22 cellular contexts compared by ENCODE assay signal in genomic region chr11:95498731-95499396, GRCh38.
DNase-seq lines count a peak whose midpoint lies in the region; ATAC-seq and TF ChIP-seq lines count a peak whose summit lies in the region.
"Had no signal": no experiment of that assay in that cellular context is flagged by ENCODE, and none has a peak within 500 bp of the region (broad histone marks: within the 10 kb centered on the region; RNA-seq: fewer than 3 reads in every experiment).

No MANE protein-coding gene starts in this region.

- peaks cover 0 to 2% (median 0%) of the 10 kb centered on the region in 7 donors for H3K9me3 Mint-ChIP-seq in CD4-positive, CD25-positive, alpha-beta regulatory T cell
- H3K9me3 Mint-ChIP-seq in endothelial cell (ENCODE audit: unreplicated experiment) = no peaks in the 10 kb centered on the region

- H3K9ac ChIP-seq in mesendoderm (ENCODE audit: low read length) = no peak overlapping the region

- H3K23ac ChIP-seq in mesendoderm (ENCODE audit: low read length) = no peak overlapping the region

- no peaks in the 10 kb centered on the region for H3K27me3 ChIP-seq in CD4-positive, CD25-positive, alpha-beta regulatory T cell (ENCODE audit: control insufficient read depth, insufficient read depth, low read length)
- H3K27me3 ChIP-seq in mesendoderm (ENCODE audit: insufficient read depth, low read length, poor library complexity) (no peaks in the 10 kb centered on the region), esophagus squamous epithelium (peaks cover 0 to 6% (median 0%) of the 10 kb centered on the region in 4 donors)

- H4K5ac ChIP-seq in mesendoderm (ENCODE audit: low read length) = no peak overlapping the region

- H3K4ac ChIP-seq in mesendoderm (ENCODE audit: low read depth, low read length) = no peak overlapping the region

- H3K79me1 ChIP-seq in mesendoderm (ENCODE audit: low read length) = no peaks in the 10 kb centered on the region

- intact Hi-C loops in esophagus squamous epithelium (cut with DNase I) = no loop called here

- no peak overlapping the region for H2BK15ac ChIP-seq in mesendoderm (replicated peaks; ENCODE audit: low read depth)

- no peaks in the 10 kb centered on the region for H3K79me2 ChIP-seq in mesendoderm (ENCODE audit: control insufficient read depth, insufficient read depth, low read length)

- H3K27ac Mint-ChIP-seq in CD4-positive, CD25-positive, alpha-beta regulatory T cell = peak overlapping the region in 2 of 3 donors; percentile 64 to 76
- H3K27ac Mint-ChIP-seq in endothelial cell (ENCODE audit: unreplicated experiment) = peak overlapping the region; percentile 2
- H3K27ac Mint-ChIP-seq: activated CD4-positive, alpha-beta memory T cell treated with anti-CD3 and anti-CD28 coated beads for 36 hours; activated naive CD4-positive, alpha-beta T cell treated with anti-CD3 and anti-CD28 coated beads for 36 hours; activated T-cell treated with anti-CD3 and anti-CD28 coated beads, Interleukin-2, amount 50 U/mL, for 24 hours; CD4-positive, alpha-beta T cell; immature natural killer cell; natural killer cell had no signal

- H3K36me3 Mint-ChIP-seq in CD4-positive, CD25-positive, alpha-beta regulatory T cell = peaks cover 4% of the 10 kb centered on the region
- H3K36me3 Mint-ChIP-seq in endothelial cell (ENCODE audit: low read depth, unreplicated experiment) = no peaks in the 10 kb centered on the region
- H3K36me3 Mint-ChIP-seq: activated CD4-positive, alpha-beta memory T cell treated with anti-CD3 and anti-CD28 coated beads for 36 hours; immature natural killer cell; natural killer cell had no signal

- H2BK5ac ChIP-seq in mesendoderm (ENCODE audit: low read length) = no peak overlapping the region

- H4K8ac ChIP-seq in mesendoderm (ENCODE audit: low read depth, low read length) = no peak overlapping the region

- H3K4me1 ChIP-seq in CD4-positive, CD25-positive, alpha-beta regulatory T cell (ENCODE audit: control insufficient read depth, insufficient read depth, low read length, poor library complexity, severe bottlenecking) = no peaks in the 10 kb centered on the region
- peaks cover 7% of the 10 kb centered on the region for H3K4me1 ChIP-seq in mesendoderm (ENCODE audit: control insufficient read depth, low read depth, low read length)
- peaks cover 0 to 30% (median 9%) of the 10 kb centered on the region in 3 donors for H3K4me1 ChIP-seq in esophagus squamous epithelium

- no peak overlapping the region for H3K18ac ChIP-seq in mesendoderm (ENCODE audit: low read length)

- no peaks in the 10 kb centered on the region for H3K27me3 Mint-ChIP-seq in CD4-positive, CD25-positive, alpha-beta regulatory T cell
- peaks cover 3% of the 10 kb centered on the region for H3K27me3 Mint-ChIP-seq in endothelial cell (ENCODE audit: unreplicated experiment)
- H3K27me3 Mint-ChIP-seq: activated CD4-positive, alpha-beta memory T cell treated with anti-CD3 and anti-CD28 coated beads for 36 hours; activated T-cell treated with anti-CD3 and anti-CD28 coated beads, Interleukin-2, amount 50 U/mL, for 24 hours; CD4-positive, alpha-beta T cell had no signal

- H2BK120ac ChIP-seq in mesendoderm (ENCODE audit: low read depth, low read length) = no peak overlapping the region

- H3K9me3 ChIP-seq in CD4-positive, CD25-positive, alpha-beta regulatory T cell (ENCODE audit: control insufficient read depth in 2 of 2, low read length in 2 of 2) = no peaks in the 10 kb centered on the region
- peaks cover 0 to 2% (median 0%) of the 10 kb centered on the region in 3 donors for H3K9me3 ChIP-seq in esophagus squamous epithelium

- no peak for TF ChIP-seq CTCF in endothelial cell (IDR thresholded peaks at IDR 0.05; ENCODE audit: unreplicated experiment)
- TF ChIP-seq CTCF in esophagus squamous epithelium (IDR thresholded peaks at IDR 0.05) = no peak

- H2AK5ac ChIP-seq in mesendoderm (ENCODE audit: low read length) = no peak overlapping the region

- H3K4me1 Mint-ChIP-seq in CD4-positive, CD25-positive, alpha-beta regulatory T cell = peaks cover 0 to 6% (median under 1%) of the 10 kb centered on the region in 4 donors
- peaks cover 14% of the 10 kb centered on the region for H3K4me1 Mint-ChIP-seq in endothelial cell (ENCODE audit: unreplicated experiment)
- H3K4me1 Mint-ChIP-seq: immature natural killer cell, natural killer cell had no signal

- no peaks in the 10 kb centered on the region for H3K36me3 ChIP-seq in CD4-positive, CD25-positive, alpha-beta regulatory T cell (ENCODE audit: control insufficient read depth, insufficient read depth, low read length)
- no peaks in the 10 kb centered on the region for H3K36me3 ChIP-seq in mesendoderm (ENCODE audit: control insufficient read depth, insufficient read depth, low read length)
- no peaks in the 10 kb centered on the region for H3K36me3 ChIP-seq in esophagus squamous epithelium
- H3K36me3 ChIP-seq: WERI-Rb-1 had no signal

- no peak overlapping the region for H3K56ac ChIP-seq in mesendoderm (ENCODE audit: low read length)

- no peak for DNase-seq in CD4-positive, CD25-positive, alpha-beta regulatory T cell
- DNase-seq in NCI-H226 (peak; percentile 78), endothelial cell (ENCODE audit: low spot score) (peak; percentile 24), mesendoderm (peak; percentile 98), Ammon's horn (ENCODE audit: low spot score) (no peak), NCI-H446 (lab: John Stamatoyannopoulos, UW) (no peak), esophagus squamous epithelium (lab: John Stamatoyannopoulos, UW) (no peak)
- DNase-seq: activated CD4-positive, alpha-beta memory T cell treated with anti-CD3 and anti-CD28 coated beads for 36 hours; activated naive CD4-positive, alpha-beta T cell treated with anti-CD3 and anti-CD28 coated beads for 36 hours; activated T-cell treated with anti-CD3 and anti-CD28 coated beads, Interleukin-2, amount 50 U/mL, for 24 hours; aorta; CD4-positive, alpha-beta T cell; DMS79 treated with DMSO at 0.1 percent for 48 hours; immature natural killer cell; MM.1S; natural killer cell; NCI-H1694; NCI-H510A treated with DMSO at 0.1 percent for 48 hours; small intestine; T-helper 2 cell had no signal

- no peak overlapping the region for H3K4me3 ChIP-seq in CD4-positive, CD25-positive, alpha-beta regulatory T cell (ENCODE audit: low read depth, low read length)
- H3K4me3 ChIP-seq in mesendoderm (ENCODE audit: low read length) (no peak overlapping the region), esophagus squamous epithelium (no peak overlapping the region)

- ATAC-seq in CD4-positive, CD25-positive, alpha-beta regulatory T cell (ENCODE audit: low read depth in 2 of 2) = no peak
- no peak for ATAC-seq in GM19452 (IDR thresholded peaks at IDR 0.05; ENCODE audit: unreplicated experiment)
- ATAC-seq: natural killer cell had no signal

- WGBS in mesendoderm (ENCODE audit: extremely low coverage, insufficient coverage, low lambda C conversion rate) = no CpG with 5 or more reads among the region's 2 CpGs
- WGBS in esophagus squamous epithelium, 2 donors = 83 to 97% methylated on average over 2 of the region's 2 CpGs

- H3K27ac ChIP-seq in CD4-positive, CD25-positive, alpha-beta regulatory T cell (ENCODE audit: insufficient read depth, low read length, poor library complexity, severe bottlenecking) = no peak overlapping the region
- H3K27ac ChIP-seq in mesendoderm (ENCODE audit: low read depth, low read length) = no peak overlapping the region
- H3K27ac ChIP-seq in esophagus squamous epithelium = no peak overlapping the region
- H3K27ac ChIP-seq: WERI-Rb-1 had no signal

- no peak overlapping the region for H3K4me3 Mint-ChIP-seq in CD4-positive, CD25-positive, alpha-beta regulatory T cell
- H3K4me3 Mint-ChIP-seq in endothelial cell (ENCODE audit: unreplicated experiment) = no peak overlapping the region
- H3K4me3 Mint-ChIP-seq: activated CD4-positive, alpha-beta memory T cell treated with anti-CD3 and anti-CD28 coated beads for 36 hours; activated naive CD4-positive, alpha-beta T cell treated with anti-CD3 and anti-CD28 coated beads for 36 hours; activated T-cell treated with anti-CD3 and anti-CD28 coated beads, Interleukin-2, amount 50 U/mL, for 24 hours; CD4-positive, alpha-beta T cell; immature natural killer cell; natural killer cell had no signal

- no peak overlapping the region for H3K4me2 ChIP-seq in mesendoderm (ENCODE audit: low read length)

- no peak for TF ChIP-seq POLR2A in esophagus squamous epithelium (IDR thresholded peaks at IDR 0.05)

Comparison
In these comparisons a context has a peak if more than half of its experiments do, and no peak if none do; other contexts are left out.
1. DNase-seq: peak in NCI-H226 (single experiment), endothelial cell (single experiment) and mesendoderm (single experiment); none in CD4-positive, CD25-positive, alpha-beta regulatory T cell (0 of 3), Ammon's horn (single experiment), NCI-H446 (0 of 2) and esophagus squamous epithelium (single experiment).